ENCODE assay signal across 7 cellular contexts in the genomic region with DNA sequence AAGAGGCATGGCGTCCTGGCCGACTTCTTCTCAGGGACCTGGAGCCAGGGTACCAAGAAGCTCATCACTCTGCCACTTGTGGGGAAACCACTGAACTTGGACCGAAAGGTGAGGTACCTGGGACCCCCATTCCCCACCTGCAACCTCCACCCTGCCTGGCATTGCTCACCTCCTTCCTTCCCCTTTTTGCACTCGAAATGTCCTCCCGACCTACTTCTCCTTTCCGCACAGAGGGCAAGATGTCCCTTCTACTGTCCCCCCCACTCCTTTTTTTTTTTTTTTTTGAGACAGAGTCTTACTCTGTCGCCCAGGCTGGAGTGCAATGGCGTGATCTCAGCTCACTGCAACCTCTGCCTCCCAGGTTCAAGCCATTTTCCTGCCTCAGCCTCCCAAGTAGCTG. TPM values are rescaled to one million over a fixed set of nuclear protein-coding genes. Genes with fewer than 3 reads are reported as not detected.
"Had no signal": no experiment of that assay in that cellular context is flagged by ENCODE, and none has a peak within 500 bp of the region (broad histone marks: within the 10 kb centered on the region; RNA-seq: fewer than 3 reads in every experiment).

No MANE protein-coding gene starts in this region.

RNA-seq across cellular contexts. Expression of a gene that starts 42.4 kb away (rescaled TPM):
- total RNA-seq: endodermal cell; glomerular endothelial cell; left lobe of liver; naive thymus-derived CD4-positive, alpha-beta T cell; osteocyte; smooth muscle cell had no signal
- polyA plus RNA-seq: liver; naive thymus-derived CD4-positive, alpha-beta T cell; smooth muscle cell had no signal
